1 cellular context compared by ENCODE assay signal in genomic region chr5:132103969-132104391, GRCh38.
TF ChIP-seq lines count a peak whose summit lies in the region.

No MANE protein-coding gene starts in this region.

TF ChIP-seq in GM12878, 131 proteins besides CTCF, POLR2A, EP300 and RAD21:
- TF ChIP-seq MTA3 (IDR thresholded peaks at IDR 0.05; ENCODE audit: borderline replicate concordance, low read length) = no peak
- 0 out of 2 replicates have a peak, but pooled peaks have one; percentile 3 for TF ChIP-seq CREM (IDR thresholded peaks at IDR 0.05; ENCODE audit: low read depth)
- no peak for TF ChIP-seq KDM1A (IDR thresholded peaks at IDR 0.05; ENCODE audit: borderline replicate concordance)
- peak; percentile 32; the same call in 1 of the 2 replicates for TF ChIP-seq SMARCA5 (IDR thresholded peaks at IDR 0.05)
- 0 out of 2 replicates have a peak, but pooled peaks have one; percentile 3 for TF ChIP-seq YY1 (IDR thresholded peaks at IDR 0.05; ENCODE audit: low read depth, low read length)
- 0 out of 2 replicates have a peak, but pooled peaks have one; percentile 10 for TF ChIP-seq TBL1XR1 (IDR thresholded peaks at IDR 0.05; ENCODE audit: low read depth, low read length)
- TF ChIP-seq DPF2 (IDR thresholded peaks at IDR 0.05) = 0 out of 2 replicates have a peak, but pooled peaks have one; percentile 26
- no peak for TF ChIP-seq JUNB (IDR thresholded peaks at IDR 0.05)
- 0 out of 2 replicates have a peak, but pooled peaks have one; percentile 3 for TF ChIP-seq BACH1 (IDR thresholded peaks at IDR 0.05; ENCODE audit: borderline replicate concordance)
- 0 out of 2 replicates have a peak, but pooled peaks have one; percentile 21 for TF ChIP-seq STAT1 (conservative IDR thresholded peaks at IDR 0.05)
- 0 out of 2 replicates have a peak, but pooled peaks have one; percentile 5 for TF ChIP-seq TCF12 (IDR thresholded peaks at IDR 0.05; ENCODE audit: low read depth, low read length)
- no peak for TF ChIP-seq ZNF207 (IDR thresholded peaks at IDR 0.05; ENCODE audit: borderline replicate concordance)
